ENCODE assay signal across 7 cellular contexts in the genomic region with DNA sequence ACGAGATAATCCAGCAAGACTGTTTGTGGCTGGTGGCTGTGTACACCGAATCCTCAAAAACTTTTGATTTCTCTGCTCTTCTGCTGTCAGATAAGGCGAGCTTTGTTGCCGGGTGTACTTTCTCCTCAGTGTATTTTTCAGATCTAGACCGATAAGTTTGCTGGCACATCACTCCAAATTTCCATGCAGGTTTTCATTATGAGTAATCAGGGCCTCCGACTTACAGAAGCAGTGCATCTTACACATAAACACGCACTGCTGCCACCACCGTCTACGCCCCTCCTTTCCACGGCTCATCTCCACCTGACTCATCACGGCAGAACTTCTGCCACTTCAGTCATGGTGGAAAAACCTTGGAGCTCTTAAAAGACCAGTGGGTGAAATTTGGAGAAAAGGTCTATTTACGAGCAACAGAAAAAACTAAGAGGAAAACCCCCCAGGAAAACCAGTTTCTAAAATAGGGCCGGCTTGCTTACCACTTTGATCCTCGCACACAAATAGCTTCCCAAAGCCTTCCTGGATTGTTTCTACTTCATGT.
DNase-seq lines count a peak whose midpoint lies in the region; ATAC-seq, FAIRE-seq and TF ChIP-seq lines count a peak whose summit lies in the region.

No MANE protein-coding gene starts in this region.

- no peak for FAIRE-seq in D721Med (lab: Jason Lieb, UNC)

- TF ChIP-seq CTCF in D721Med (IDR thresholded peaks at IDR 0.05; ENCODE audit: insufficient read depth, missing control alignments), result no peak

- ATAC-seq in GM19372 (IDR thresholded peaks at IDR 0.05; ENCODE audit: low read depth, unreplicated experiment), result peak; percentile 76
- peak; percentile 57 for ATAC-seq in HG03469 (IDR thresholded peaks at IDR 0.05; ENCODE audit: unreplicated experiment)

- DNase-seq in activated T-cell treated with anti-CD3 and anti-CD28 coated beads, Interleukin-2, amount 50 U/mL, for 1 hour, result peak; percentile 53
- DNase-seq in kidney glomerular epithelial cell (lab: John Stamatoyannopoulos, UW) (peak; percentile 29), NCI-H526 (lab: John Stamatoyannopoulos, UW) (no peak), SHP77 treated with DMSO at 0.1 percent for 48 hours (lab: John Stamatoyannopoulos, UW) (no peak), D721Med (ENCODE audit: insufficient read length, low spot score) (no peak)

Comparison
In these comparisons a context has a peak if more than half of its experiments do, and no peak if none do; other contexts are left out.
1. DNase-seq: peak in activated T-cell treated with anti-CD3 and anti-CD28 coated beads, Interleukin-2, amount 50 U/mL, for 1 hour (single experiment) and kidney glomerular epithelial cell (single experiment); none in NCI-H526 (0 of 2), SHP77 treated with DMSO at 0.1 percent for 48 hours (single experiment) and D721Med (single experiment).